ENCODE assay signal across 14 cellular contexts in the genomic region with DNA sequence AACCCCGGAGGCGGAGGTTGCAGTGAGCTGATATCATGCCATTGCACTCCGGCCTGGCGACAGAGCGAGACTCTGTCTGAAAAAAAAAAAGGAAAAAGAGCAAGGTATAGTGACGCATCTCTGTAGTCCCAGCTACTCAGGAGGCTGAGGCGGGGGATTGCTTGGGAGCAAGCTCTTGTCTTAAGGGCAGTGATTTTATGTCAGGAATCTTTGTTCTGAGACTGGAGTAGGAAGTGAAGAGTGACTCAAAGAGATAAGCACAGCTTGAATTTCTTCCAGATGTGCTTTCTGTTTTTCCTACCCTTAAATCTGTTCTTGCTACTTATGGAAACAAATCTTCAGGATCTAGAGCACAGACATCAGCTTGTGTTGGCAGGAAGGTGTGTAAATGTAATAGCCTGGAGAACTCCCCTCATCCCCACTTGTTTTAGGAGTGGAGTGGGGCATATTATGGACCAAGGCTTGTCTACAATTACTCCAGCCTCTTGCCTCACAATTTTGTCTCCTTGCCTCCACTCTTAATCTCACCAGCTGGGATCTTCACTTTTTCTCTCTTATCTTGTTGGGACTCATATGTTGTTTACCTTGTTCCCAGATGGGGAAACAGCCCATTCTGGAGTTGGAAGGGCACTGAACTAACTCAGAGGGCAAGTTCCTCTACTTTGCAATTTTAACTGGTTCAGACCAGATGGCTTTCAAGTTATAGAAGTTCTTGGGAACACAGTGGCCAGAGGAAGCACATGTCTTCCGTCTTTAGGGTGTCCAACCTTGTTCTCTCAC. TPM values are rescaled to one million over a fixed set of nuclear protein-coding genes. Genes with fewer than 3 reads are reported as not detected.
DNase-seq lines count a peak whose midpoint lies in the region; ATAC-seq and TF ChIP-seq lines count a peak whose summit lies in the region.
"Had no signal": no experiment of that assay in that cellular context is flagged by ENCODE, and none has a peak within 500 bp of the region (broad histone marks: within the 10 kb centered on the region; RNA-seq: fewer than 3 reads in every experiment).

No MANE protein-coding gene starts in this region.

- no peaks in the 10 kb centered on the region for H3K27me3 Mint-ChIP-seq in activated T-cell treated with anti-CD3 and anti-CD28 coated beads, Interleukin-2, amount 50 U/mL, for 24 hours
- H3K27me3 Mint-ChIP-seq in T-helper 17 cell: no peaks in the 10 kb centered on the region
- H3K27me3 Mint-ChIP-seq: activated CD4-positive, alpha-beta T cell treated with anti-CD3 and anti-CD28 coated beads, Interleukin-2, amount 10 ng/mL, durations not matched to agents 7 days and 5 days had no signal

- H3K9me3 ChIP-seq in T-helper 17 cell (ENCODE audit: control insufficient read depth, low read length, poor library complexity, severe bottlenecking): no peaks in the 10 kb centered on the region
- H3K9me3 ChIP-seq: colonic mucosa had no signal

- H3K4me3 Mint-ChIP-seq in activated T-cell treated with anti-CD3 and anti-CD28 coated beads, Interleukin-2, amount 50 U/mL, for 24 hours: no peak overlapping the region
- no peak overlapping the region for H3K4me3 Mint-ChIP-seq in T-helper 17 cell
- H3K4me3 Mint-ChIP-seq: activated CD4-positive, alpha-beta T cell treated with anti-CD3 and anti-CD28 coated beads, Interleukin-2, amount 10 ng/mL, durations not matched to agents 7 days and 5 days had no signal

- ATAC-seq in T-helper 17 cell (no peak), HG02610 (IDR thresholded peaks at IDR 0.05; ENCODE audit: unreplicated experiment) (no peak)

- DNase-seq in activated T-cell treated with anti-CD3 and anti-CD28 coated beads, Interleukin-2, amount 50 U/mL, for 24 hours: no peak
- DNase-seq in activated T-cell treated with anti-CD3 and anti-CD28 coated beads for 4 hours (no peak), T-helper 17 cell (no peak), fibroblast of mammary gland (ENCODE audit: low read depth) (peak; percentile 42), pulmonary artery endothelial cell (ENCODE audit: low read depth, low spot score) (peak; percentile 48), amniotic stem cell (lab: John Stamatoyannopoulos, UW) (no peak), NCI-H510A treated with DMSO at 0.1 percent for 48 hours (lab: John Stamatoyannopoulos, UW) (no peak)
- DNase-seq: activated CD4-positive, alpha-beta T cell treated with anti-CD3 and anti-CD28 coated beads, Interleukin-2, amount 10 ng/mL, durations not matched to agents 7 days and 5 days; activated gamma-delta T cell treated with Interleukin-2 at 50 U/mL for 16 hours; colonic mucosa; mesendoderm; NCI-H510A; trophoblast cell had no signal

- no peak overlapping the region for H3K4me3 ChIP-seq in fibroblast of mammary gland (ENCODE audit: control insufficient read depth, low read depth, low read length)
- H3K4me3 ChIP-seq: colonic mucosa had no signal

- peak overlapping the region; percentile 81 for H3K27ac Mint-ChIP-seq in activated T-cell treated with anti-CD3 and anti-CD28 coated beads, Interleukin-2, amount 50 U/mL, for 24 hours
- peak overlapping the region; percentile 53 for H3K27ac Mint-ChIP-seq in T-helper 17 cell
- H3K27ac Mint-ChIP-seq: activated CD4-positive, alpha-beta T cell treated with anti-CD3 and anti-CD28 coated beads, Interleukin-2, amount 10 ng/mL, durations not matched to agents 7 days and 5 days had no signal

- H3K36me3 Mint-ChIP-seq in activated T-cell treated with anti-CD3 and anti-CD28 coated beads, Interleukin-2, amount 50 U/mL, for 24 hours (ENCODE audit: low read depth): peaks cover 92% of the 10 kb centered on the region
- H3K36me3 Mint-ChIP-seq in T-helper 17 cell (ENCODE audit: low read depth): peaks cover 6% of the 10 kb centered on the region

- TF ChIP-seq CTCF in fibroblast of mammary gland (conservative IDR thresholded peaks at IDR 0.05; ENCODE audit: control insufficient read depth, insufficient read depth, low read depth, low read length): no peak

- no peaks in the 10 kb centered on the region for H3K9me3 Mint-ChIP-seq in activated T-cell treated with anti-CD3 and anti-CD28 coated beads, Interleukin-2, amount 50 U/mL, for 24 hours
- H3K9me3 Mint-ChIP-seq: activated CD4-positive, alpha-beta T cell treated with anti-CD3 and anti-CD28 coated beads, Interleukin-2, amount 10 ng/mL, durations not matched to agents 7 days and 5 days had no signal

- H3K4me1 Mint-ChIP-seq in activated T-cell treated with anti-CD3 and anti-CD28 coated beads, Interleukin-2, amount 50 U/mL, for 24 hours (ENCODE audit: low read depth): peaks cover 46% of the 10 kb centered on the region
- peaks cover 19% of the 10 kb centered on the region for H3K4me1 Mint-ChIP-seq in T-helper 17 cell

RNA-seq across cellular contexts. Expression of gene TMED2, which starts 7.5 kb away (rescaled TPM):
- 100 to 1,000 TPM in 1 of 2 donors, 10 to 100 TPM in 1; 91.8 to 102 TPM for total RNA-seq in T-helper 17 cell
- 441 and 517 TPM in 2 replicates for total RNA-seq in pulmonary artery endothelial cell

RNA-seq across cellular contexts. Expression of gene DDX55, which starts 10.0 kb away (rescaled TPM):
- 10 to 100 TPM; 22.7 to 26.0 TPM for total RNA-seq in T-helper 17 cell
- 15.2 and 24.6 TPM in 2 replicates for total RNA-seq in pulmonary artery endothelial cell

RNA-seq across cellular contexts. Expression of gene EIF2B1, which starts 41.6 kb away (rescaled TPM):
- 10 to 100 TPM; 43.0 to 45.6 TPM for total RNA-seq in T-helper 17 cell
- total RNA-seq in pulmonary artery endothelial cell: 36.3 and 50.0 TPM in 2 replicates

RNA-seq across cellular contexts. Expression of gene GTF2H3, which starts 41.7 kb away (rescaled TPM):
- total RNA-seq in T-helper 17 cell: 10 to 100 TPM; 14.6 to 17.1 TPM
- total RNA-seq in pulmonary artery endothelial cell: 34.0 and 39.3 TPM in 2 replicates

RNA-seq across cellular contexts. Expression of gene RILPL1, which starts 58.4 kb away (rescaled TPM):
- total RNA-seq in T-helper 17 cell (1 to 10 TPM; 3.4 TPM), pulmonary artery endothelial cell (9.4 and 9.8 TPM in 2 replicates)

Comparison
In these comparisons a context has a peak if more than half of its experiments do, and no peak if none do; other contexts are left out.
1. DNase-seq: peak in fibroblast of mammary gland (single experiment) and pulmonary artery endothelial cell (single experiment); none in activated T-cell treated with anti-CD3 and anti-CD28 coated beads, Interleukin-2, amount 50 U/mL, for 24 hours (single experiment), activated T-cell treated with anti-CD3 and anti-CD28 coated beads for 4 hours (single experiment), T-helper 17 cell (0 of 3), amniotic stem cell (single experiment) and NCI-H510A treated with DMSO at 0.1 percent for 48 hours (single experiment).